13 cellular contexts compared by ENCODE assay signal in the genomic region with DNA sequence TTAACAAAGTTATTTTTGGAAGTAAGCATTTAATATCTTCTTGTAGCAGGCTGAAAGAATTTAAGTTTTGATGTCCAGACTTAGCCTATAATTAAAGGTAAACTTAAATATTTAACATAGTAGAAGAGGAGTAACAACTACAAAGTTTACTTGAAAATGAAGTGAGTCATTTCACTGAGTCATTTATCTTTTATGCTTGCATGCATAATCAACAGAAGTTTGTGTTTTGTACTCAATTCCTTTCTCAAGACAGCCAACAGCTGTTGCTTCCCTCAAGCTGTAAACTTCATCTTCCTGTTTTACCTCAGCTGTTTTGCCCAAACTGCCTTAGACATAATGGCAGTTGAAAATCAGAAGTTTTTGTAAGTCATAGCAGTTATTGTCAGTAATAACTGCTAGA. TPM values are rescaled to one million over a fixed set of nuclear protein-coding genes. Genes with fewer than 3 reads are reported as not detected.
DNase-seq lines count a peak whose midpoint lies in the region; ATAC-seq and TF ChIP-seq lines count a peak whose summit lies in the region.
"Had no signal": no experiment of that assay in that cellular context is flagged by ENCODE, and none has a peak within 500 bp of the region (broad histone marks: within the 10 kb centered on the region; RNA-seq: fewer than 3 reads in every experiment).

No MANE protein-coding gene starts in this region.

- no peak overlapping the region for H3K4me2 ChIP-seq in Karpas-422 (ENCODE audit: low read depth, low read length, poor library complexity, severe bottlenecking)

- no peaks in the 10 kb centered on the region for H3K36me3 Mint-ChIP-seq in naive thymus-derived CD4-positive, alpha-beta T cell
- no peaks in the 10 kb centered on the region for H3K36me3 Mint-ChIP-seq in endothelial cell (ENCODE audit: low read depth, unreplicated experiment)
- H3K36me3 Mint-ChIP-seq in CD8-positive, alpha-beta T cell, result no peaks in the 10 kb centered on the region
- H3K36me3 Mint-ChIP-seq: activated naive CD8-positive, alpha-beta T cell treated with anti-CD3 and anti-CD28 coated beads, Interleukin-2, amount 10 ng/mL, durations not matched to agents 7 days and 5 days; memory B cell had no signal

- no peak overlapping the region for H3K9ac ChIP-seq in Karpas-422 (ENCODE audit: low read length)

- H4K20me1 ChIP-seq in Karpas-422 (ENCODE audit: insufficient read depth, low read depth, low read length), result no peaks in the 10 kb centered on the region

- intact Hi-C loops in naive thymus-derived CD4-positive, alpha-beta T cell (cut with micrococcal nuclease), result no loop called here
- intact Hi-C loops in CD8-positive, alpha-beta T cell (cut with DNase I, micrococcal nuclease), result no loop called here

- H3K9me3 ChIP-seq in naive thymus-derived CD4-positive, alpha-beta T cell (ENCODE audit: control insufficient read depth in 2 of 3, low read length in 3 of 3), result no peaks in the 10 kb centered on the region
- H3K9me3 ChIP-seq in Karpas-422 (ENCODE audit: low read length), result no peaks in the 10 kb centered on the region
- no peaks in the 10 kb centered on the region for H3K9me3 ChIP-seq in CD8-positive, alpha-beta T cell (ENCODE audit: low read length)

- DNase-seq in BJ (ENCODE audit: low read depth) (peak; percentile 3), NCI-H524 treated with DMSO at 0.1 percent for 48 hours (lab: John Stamatoyannopoulos, UW) (peak; percentile 0), epithelial cell of esophagus (ENCODE audit: low read depth) (peak; percentile 36), omental fat pad (ENCODE audit: low spot score) (no peak), endothelial cell (ENCODE audit: low spot score) (no peak), Karpas-422 (no peak)
- DNase-seq in naive thymus-derived CD4-positive, alpha-beta T cell, result no peak
- DNase-seq in CD8-positive, alpha-beta T cell, result no peak
- DNase-seq: activated naive CD8-positive, alpha-beta T cell treated with anti-CD3 and anti-CD28 coated beads, Interleukin-2, amount 10 ng/mL, durations not matched to agents 7 days and 5 days had no signal

- POLR2A ChIA-PET in BJ (lab: Charles Lee), result no interaction called here
- POLR2A ChIA-PET in naive thymus-derived CD4-positive, alpha-beta T cell (lab: Charles Lee), result no interaction called here
- POLR2A ChIA-PET in CD8-positive, alpha-beta T cell (lab: Charles Lee), result no interaction called here

- peak; percentile 51 for ATAC-seq in naive thymus-derived CD4-positive, alpha-beta T cell
- no peak for ATAC-seq in omental fat pad (ENCODE audit: low FRiP score)
- no peak for ATAC-seq in CD8-positive, alpha-beta T cell
- ATAC-seq: activated CD4-positive, CD25-positive, alpha-beta regulatory T cell treated with anti-CD3 and anti-CD28 coated beads, Interleukin-2, amount 50 U/mL, for 24 hours; esophagus mucosa; Panc1 had no signal

- H3K79me2 ChIP-seq in Karpas-422 (ENCODE audit: low read length), result no peaks in the 10 kb centered on the region

- no peak overlapping the region for H3K27ac ChIP-seq in naive thymus-derived CD4-positive, alpha-beta T cell (ENCODE audit: low read depth, low read length)
- no peak overlapping the region for H3K27ac ChIP-seq in Karpas-422 (ENCODE audit: low read length)
- no peak overlapping the region for H3K27ac ChIP-seq in CD8-positive, alpha-beta T cell (ENCODE audit: low read depth, low read length)

- no peak overlapping the region for H3K4me3 ChIP-seq in BJ (ENCODE audit: low read depth, low read length)
- H3K4me3 ChIP-seq in epithelial cell of esophagus (ENCODE audit: low read length), result no peak overlapping the region
- H3K4me3 ChIP-seq in naive thymus-derived CD4-positive, alpha-beta T cell (ENCODE audit: low read length), result no peak overlapping the region
- H3K4me3 ChIP-seq in Karpas-422 (ENCODE audit: low read length), result no peak overlapping the region
- H3K4me3 ChIP-seq in CD8-positive, alpha-beta T cell (ENCODE audit: low read depth, low read length), result no peak overlapping the region

- peaks cover 8 to 24% (median 13%) of the 10 kb centered on the region in 5 donors for H3K27me3 Mint-ChIP-seq in naive thymus-derived CD4-positive, alpha-beta T cell
- H3K27me3 Mint-ChIP-seq in endothelial cell (ENCODE audit: unreplicated experiment), result no peaks in the 10 kb centered on the region
- peaks cover 4% of the 10 kb centered on the region for H3K27me3 Mint-ChIP-seq in CD8-positive, alpha-beta T cell (ENCODE audit: low read depth)

- TF ChIP-seq CTCF in BJ (IDR thresholded peaks at IDR 0.05; ENCODE audit: insufficient read depth, low read depth, low read length) (no peak), epithelial cell of esophagus (IDR thresholded peaks at IDR 0.05; ENCODE audit: insufficient read depth, low read depth, low read length, missing control alignments) (no peak), omental fat pad (IDR thresholded peaks at IDR 0.05) (no peak), endothelial cell (IDR thresholded peaks at IDR 0.05; ENCODE audit: unreplicated experiment) (no peak)
- no peak for TF ChIP-seq CTCF in CD8-positive, alpha-beta T cell (IDR thresholded peaks at IDR 0.05)

- no peak overlapping the region for H3K4me3 Mint-ChIP-seq in naive thymus-derived CD4-positive, alpha-beta T cell
- H3K4me3 Mint-ChIP-seq in endothelial cell (ENCODE audit: unreplicated experiment), result no peak overlapping the region
- H3K4me3 Mint-ChIP-seq in CD8-positive, alpha-beta T cell, result no peak overlapping the region
- H3K4me3 Mint-ChIP-seq: activated naive CD8-positive, alpha-beta T cell treated with anti-CD3 and anti-CD28 coated beads, Interleukin-2, amount 10 ng/mL, durations not matched to agents 7 days and 5 days; memory B cell had no signal

- no peaks in the 10 kb centered on the region for H3K9me2 ChIP-seq in Karpas-422 (replicated peaks; ENCODE audit: insufficient read depth, low read length)

- H3K36me3 ChIP-seq in BJ (ENCODE audit: control insufficient read depth, insufficient read depth, low read length) (no peaks in the 10 kb centered on the region), Karpas-422 (ENCODE audit: insufficient read depth, low read length) (no peaks in the 10 kb centered on the region)
- no peaks in the 10 kb centered on the region for H3K36me3 ChIP-seq in naive thymus-derived CD4-positive, alpha-beta T cell (ENCODE audit: control insufficient read depth in 2 of 3, insufficient read depth in 3 of 3, low read length in 3 of 3)
- H3K36me3 ChIP-seq in CD8-positive, alpha-beta T cell (ENCODE audit: insufficient read depth, low read length), result no peaks in the 10 kb centered on the region

- H2AFZ ChIP-seq in Karpas-422 (ENCODE audit: low read length), result no peak overlapping the region

- no peak overlapping the region for H3K27ac Mint-ChIP-seq in naive thymus-derived CD4-positive, alpha-beta T cell
- H3K27ac Mint-ChIP-seq in endothelial cell (ENCODE audit: unreplicated experiment), result no peak overlapping the region
- no peak overlapping the region for H3K27ac Mint-ChIP-seq in CD8-positive, alpha-beta T cell
- H3K27ac Mint-ChIP-seq: activated naive CD8-positive, alpha-beta T cell treated with anti-CD3 and anti-CD28 coated beads, Interleukin-2, amount 10 ng/mL, durations not matched to agents 7 days and 5 days; memory B cell had no signal

- H3K4me1 Mint-ChIP-seq in naive thymus-derived CD4-positive, alpha-beta T cell, result no peaks in the 10 kb centered on the region
- H3K4me1 Mint-ChIP-seq in endothelial cell (ENCODE audit: unreplicated experiment), result peaks cover 6% of the 10 kb centered on the region
- H3K4me1 Mint-ChIP-seq in CD8-positive, alpha-beta T cell (ENCODE audit: low read depth), result no peaks in the 10 kb centered on the region
- H3K4me1 Mint-ChIP-seq: activated naive CD8-positive, alpha-beta T cell treated with anti-CD3 and anti-CD28 coated beads, Interleukin-2, amount 10 ng/mL, durations not matched to agents 7 days and 5 days; memory B cell had no signal

- CTCF ChIA-PET in BJ (lab: Yijun Ruan, JAX), result no interaction called here
- CTCF ChIA-PET in naive thymus-derived CD4-positive, alpha-beta T cell (lab: Charles Lee), result no interaction called here
- CTCF ChIA-PET in CD8-positive, alpha-beta T cell (lab: Charles Lee), result no interaction called here

- no peaks in the 10 kb centered on the region for H3K9me3 Mint-ChIP-seq in naive thymus-derived CD4-positive, alpha-beta T cell
- no peaks in the 10 kb centered on the region for H3K9me3 Mint-ChIP-seq in endothelial cell (ENCODE audit: unreplicated experiment)
- no peaks in the 10 kb centered on the region for H3K9me3 Mint-ChIP-seq in CD8-positive, alpha-beta T cell
- H3K9me3 Mint-ChIP-seq: activated naive CD8-positive, alpha-beta T cell treated with anti-CD3 and anti-CD28 coated beads, Interleukin-2, amount 10 ng/mL, durations not matched to agents 7 days and 5 days; memory B cell had no signal

- H3K27me3 ChIP-seq in BJ (ENCODE audit: control insufficient read depth, insufficient read depth, low read length) (no peaks in the 10 kb centered on the region), Karpas-422 (ENCODE audit: low read length) (no peaks in the 10 kb centered on the region)
- peaks cover 0 to 4% of the 10 kb centered on the region in 2 donors for H3K27me3 ChIP-seq in naive thymus-derived CD4-positive, alpha-beta T cell (ENCODE audit: control insufficient read depth in 2 of 2, insufficient read depth in 2 of 2, low read length in 2 of 2)
- no peaks in the 10 kb centered on the region for H3K27me3 ChIP-seq in CD8-positive, alpha-beta T cell (ENCODE audit: insufficient read depth, low read length)

- no peaks in the 10 kb centered on the region for H3K4me1 ChIP-seq in naive thymus-derived CD4-positive, alpha-beta T cell (ENCODE audit: control insufficient read depth in 2 of 2, insufficient read depth in 2 of 2, low read length in 2 of 2)
- no peaks in the 10 kb centered on the region for H3K4me1 ChIP-seq in Karpas-422 (ENCODE audit: low read length)
- no peaks in the 10 kb centered on the region for H3K4me1 ChIP-seq in CD8-positive, alpha-beta T cell (ENCODE audit: insufficient read depth, low read length)

RNA-seq across cellular contexts. Expression of gene EDNRB, which starts 58.0 kb away (rescaled TPM):
- not detected in 2 replicates for polyA plus RNA-seq in BJ (2011; rRNA removed)
- not detected in 2 replicates for polyA minus RNA-seq in BJ (2011; rRNA and poly(A)+ RNA removed)
- under 1 TPM in 1 of 5 experiments, not detected in 4; 0.32 TPM for total RNA-seq in naive thymus-derived CD4-positive, alpha-beta T cell
- polyA plus RNA-seq in naive thymus-derived CD4-positive, alpha-beta T cell, result not detected
- total RNA-seq in omental fat pad, result 100 to 1,000 TPM in 3 of 4 donors, 10 to 100 TPM in 1; 90.2 to 235 (median 184) TPM
- total RNA-seq in endothelial cell (ENCODE audit: unreplicated experiment), result 1.4 TPM
- total RNA-seq in Karpas-422 (2014; rRNA removed; shearing (Covaris generic); ENCODE audit: low replicate concordance), result not detected in 2 replicates
- not detected for total RNA-seq in CD8-positive, alpha-beta T cell
- total RNA-seq: activated naive CD8-positive, alpha-beta T cell treated with anti-CD3 and anti-CD28 coated beads, Interleukin-2, amount 10 ng/mL, durations not matched to agents 7 days and 5 days had no signal

Comparison
In these comparisons a context has a peak if more than half of its experiments do, and no peak if none do; other contexts are left out.
1. DNase-seq: peak in BJ (single experiment), NCI-H524 treated with DMSO at 0.1 percent for 48 hours (single experiment) and epithelial cell of esophagus (single experiment); none in naive thymus-derived CD4-positive, alpha-beta T cell (0 of 9), omental fat pad (single experiment), endothelial cell (single experiment), Karpas-422 (single experiment) and CD8-positive, alpha-beta T cell (0 of 7).
2. RNA of gene EDNRB, which starts 58.0 kb away (total RNA-seq): 90.2 to 235 TPM in omental fat pad; 1.4 TPM in endothelial cell (single experiment), 0.32 TPM in naive thymus-derived CD4-positive, alpha-beta T cell, not detected in Karpas-422 and not detected in CD8-positive, alpha-beta T cell; every median in the first group is over 10 times any median in the second.